9 cellular contexts compared by ENCODE assay signal in the genomic region with DNA sequence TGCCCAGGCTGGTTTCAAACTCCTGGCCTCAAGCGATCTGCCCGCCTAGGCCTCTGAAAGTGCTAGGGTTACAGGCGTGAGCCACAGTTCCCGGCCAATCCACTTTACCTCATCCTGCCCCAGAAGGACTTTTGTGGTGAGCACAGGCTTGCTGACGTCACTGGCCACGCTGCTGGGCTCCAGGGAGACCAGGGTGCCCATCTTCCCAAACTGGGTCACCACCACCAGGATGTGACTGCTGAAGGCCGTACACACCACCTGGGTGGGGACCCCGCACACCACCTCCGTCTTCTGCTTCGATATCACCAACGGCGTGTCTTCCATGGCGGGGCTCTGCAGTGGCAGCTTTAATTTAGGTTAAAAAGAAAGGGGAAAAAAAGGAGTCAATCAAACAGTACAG. TPM values are rescaled to one million over a fixed set of nuclear protein-coding genes. Genes with fewer than 3 reads are reported as not detected.
A peak's percentile ranks its signal among the peaks of the same experiment; 100 is the strongest.
DNase-seq lines count a peak whose midpoint lies in the region; ATAC-seq and TF ChIP-seq lines count a peak whose summit lies in the region.
"Had no signal": no experiment of that assay in that cellular context is flagged by ENCODE, and none has a peak within 500 bp of the region (broad histone marks: within the 10 kb centered on the region; RNA-seq: fewer than 3 reads in every experiment).

No MANE protein-coding gene starts in this region.

- POLR2A ChIA-PET in WTC11 (lab: Charles Lee), result no interaction called here

- CTCF ChIA-PET in WTC11 (lab: Charles Lee), result interaction anchor here (0.7 kb wide), 1 partner anchor 13 kb away, joined by 3 read pairs; a partner anchor contains a TSS

- peaks cover 51% of the 10 kb centered on the region for H3K4me1 ChIP-seq in skeletal muscle satellite cell (ENCODE audit: control insufficient read depth, insufficient read depth, low read length)

- peaks cover 15% of the 10 kb centered on the region for H3K36me3 Mint-ChIP-seq in WTC11

- H3K27ac Mint-ChIP-seq in WTC11, result peak overlapping the region; percentile 81; the same call in 1 of the 2 replicates

- H3K4me3 Mint-ChIP-seq in WTC11, result peak overlapping the region; percentile 71

- no peaks in the 10 kb centered on the region for H3K9me3 ChIP-seq in skeletal muscle satellite cell (replicated peaks; ENCODE audit: low read length)
- H3K9me3 ChIP-seq: neutrophil had no signal

- H3K36me3 ChIP-seq in skeletal muscle satellite cell (ENCODE audit: insufficient read depth, low read length), result no peaks in the 10 kb centered on the region

- TF ChIP-seq CTCF in WTC11 (IDR thresholded peaks at IDR 0.05) (no peak), foreskin fibroblast (IDR thresholded peaks at IDR 0.05; ENCODE audit: low read depth, low read length) (no peak)

- H3K27me3 ChIP-seq in skeletal muscle satellite cell (ENCODE audit: control insufficient read depth, insufficient read depth, low read length), result no peaks in the 10 kb centered on the region

- H3K4me1 Mint-ChIP-seq in WTC11, result peaks cover 23% of the 10 kb centered on the region

- ATAC-seq in WTC11, result no peak
- ATAC-seq in GM21529 (IDR thresholded peaks at IDR 0.05; ENCODE audit: unreplicated experiment), result no peak
- ATAC-seq in GM18505 (IDR thresholded peaks at IDR 0.05; ENCODE audit: unreplicated experiment), result no peak

- peak; percentile 24 for DNase-seq in stimulated activated CD4-positive, alpha-beta T cell treated with anti-CD3 and anti-CD28 coated beads, Interleukin-1b, Interleukin-23, amount 100 ng/mL, for 48 hours
- no peak for DNase-seq in stimulated activated CD4-positive, alpha-beta T cell treated with anti-CD3 and anti-CD28 coated beads, Interleukin-4, amount 100 ng/mL, for 1 hour
- no peak for DNase-seq in WTC11 (ENCODE audit: low spot score)
- peak in 1 of 2 donors; percentile 30 for DNase-seq in foreskin fibroblast
- no peak for DNase-seq in DMS79 (lab: John Stamatoyannopoulos, UW)

- H3K4me2 ChIP-seq in skeletal muscle satellite cell (ENCODE audit: low read length), result peak overlapping the region; percentile 79

- H3K27me3 Mint-ChIP-seq in WTC11 (ENCODE audit: low read depth), result no peaks in the 10 kb centered on the region

- no peaks in the 10 kb centered on the region for H3K9me3 Mint-ChIP-seq in WTC11

- H3K9ac ChIP-seq in skeletal muscle satellite cell (ENCODE audit: low read depth, low read length), result peak overlapping the region; percentile 100

- no peak for TF ChIP-seq POLR2A in GM18505 (IDR thresholded peaks at IDR 0.05; ENCODE audit: borderline replicate concordance, extremely low read depth, insufficient read depth, insufficient read length)

- peak overlapping the region; percentile 86 to 93 for H3K4me3 ChIP-seq in foreskin fibroblast (ENCODE audit: low read depth in 1 of 2, low read length in 2 of 2)
- peak overlapping the region; percentile 99 for H3K4me3 ChIP-seq in skeletal muscle satellite cell (ENCODE audit: low read length)

TF ChIP-seq in WTC11, 78 proteins besides CTCF, POLR2A, EP300 and RAD21:
- TF ChIP-seq, protein P1, sequence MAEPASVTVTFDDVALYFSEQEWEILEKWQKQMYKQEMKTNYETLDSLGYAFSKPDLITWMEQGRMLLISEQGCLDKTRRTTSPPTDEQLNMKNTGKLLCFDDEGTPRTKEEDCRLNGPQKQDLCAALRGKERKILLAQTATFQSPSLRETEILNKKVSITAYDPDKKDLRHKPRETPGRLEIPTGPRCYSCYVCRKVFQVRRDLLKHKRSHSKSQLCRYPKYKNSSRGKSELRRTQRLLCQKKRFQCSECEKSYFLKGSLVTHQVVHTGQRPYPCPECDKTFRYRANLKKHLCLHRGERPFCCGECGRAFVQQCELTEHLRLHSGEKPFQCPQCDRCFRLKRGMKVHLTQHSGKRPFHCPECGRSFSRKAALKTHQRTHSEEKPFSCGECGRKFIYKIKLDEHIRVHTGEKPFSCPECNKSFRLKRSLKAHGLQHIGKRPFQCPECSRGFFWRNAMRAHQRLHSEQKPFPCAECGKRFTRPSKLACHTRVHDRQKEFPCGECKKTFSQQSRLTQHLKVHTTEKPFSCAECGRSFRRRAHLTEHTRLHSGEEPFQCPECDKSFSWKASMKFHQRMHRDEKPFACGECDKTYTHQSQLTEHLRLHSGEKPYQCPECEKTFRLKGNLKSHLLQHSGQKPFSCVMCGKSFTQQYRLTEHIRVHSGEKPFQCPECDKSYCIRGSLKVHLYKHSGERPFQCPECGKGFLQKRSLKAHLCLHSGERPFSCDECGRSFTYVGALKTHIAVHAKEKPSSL (CRISPR knock-in tag; conservative IDR thresholded peaks at IDR 0.05), result no peak
- TF ChIP-seq GABPB1 (CRISPR knock-in tag; IDR thresholded peaks at IDR 0.05) (no peak), ZNF317 (CRISPR knock-in tag; IDR thresholded peaks at IDR 0.05; ENCODE audit: borderline replicate concordance, low read depth) (no peak), TEAD4 (CRISPR knock-in tag; IDR thresholded peaks at IDR 0.05) (no peak), NR2C2 (CRISPR knock-in tag; IDR thresholded peaks at IDR 0.05) (no peak), SP1 (CRISPR knock-in tag; conservative IDR thresholded peaks at IDR 0.05) (no peak)
- TF ChIP-seq, protein P2, sequence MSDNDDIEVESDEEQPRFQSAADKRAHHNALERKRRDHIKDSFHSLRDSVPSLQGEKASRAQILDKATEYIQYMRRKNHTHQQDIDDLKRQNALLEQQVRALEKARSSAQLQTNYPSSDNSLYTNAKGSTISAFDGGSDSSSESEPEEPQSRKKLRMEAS (CRISPR knock-in tag; IDR thresholded peaks at IDR 0.05), result 0 out of 2 replicates have a peak, but pooled peaks have one; percentile 3
- TF ChIP-seq, protein P3, sequence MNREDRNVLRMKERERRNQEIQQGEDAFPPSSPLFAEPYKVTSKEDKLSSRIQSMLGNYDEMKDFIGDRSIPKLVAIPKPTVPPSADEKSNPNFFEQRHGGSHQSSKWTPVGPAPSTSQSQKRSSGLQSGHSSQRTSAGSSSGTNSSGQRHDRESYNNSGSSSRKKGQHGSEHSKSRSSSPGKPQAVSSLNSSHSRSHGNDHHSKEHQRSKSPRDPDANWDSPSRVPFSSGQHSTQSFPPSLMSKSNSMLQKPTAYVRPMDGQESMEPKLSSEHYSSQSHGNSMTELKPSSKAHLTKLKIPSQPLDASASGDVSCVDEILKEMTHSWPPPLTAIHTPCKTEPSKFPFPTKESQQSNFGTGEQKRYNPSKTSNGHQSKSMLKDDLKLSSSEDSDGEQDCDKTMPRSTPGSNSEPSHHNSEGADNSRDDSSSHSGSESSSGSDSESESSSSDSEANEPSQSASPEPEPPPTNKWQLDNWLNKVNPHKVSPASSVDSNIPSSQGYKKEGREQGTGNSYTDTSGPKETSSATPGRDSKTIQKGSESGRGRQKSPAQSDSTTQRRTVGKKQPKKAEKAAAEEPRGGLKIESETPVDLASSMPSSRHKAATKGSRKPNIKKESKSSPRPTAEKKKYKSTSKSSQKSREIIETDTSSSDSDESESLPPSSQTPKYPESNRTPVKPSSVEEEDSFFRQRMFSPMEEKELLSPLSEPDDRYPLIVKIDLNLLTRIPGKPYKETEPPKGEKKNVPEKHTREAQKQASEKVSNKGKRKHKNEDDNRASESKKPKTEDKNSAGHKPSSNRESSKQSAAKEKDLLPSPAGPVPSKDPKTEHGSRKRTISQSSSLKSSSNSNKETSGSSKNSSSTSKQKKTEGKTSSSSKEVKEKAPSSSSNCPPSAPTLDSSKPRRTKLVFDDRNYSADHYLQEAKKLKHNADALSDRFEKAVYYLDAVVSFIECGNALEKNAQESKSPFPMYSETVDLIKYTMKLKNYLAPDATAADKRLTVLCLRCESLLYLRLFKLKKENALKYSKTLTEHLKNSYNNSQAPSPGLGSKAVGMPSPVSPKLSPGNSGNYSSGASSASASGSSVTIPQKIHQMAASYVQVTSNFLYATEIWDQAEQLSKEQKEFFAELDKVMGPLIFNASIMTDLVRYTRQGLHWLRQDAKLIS (CRISPR knock-in tag; IDR thresholded peaks at IDR 0.05; ENCODE audit: borderline replicate concordance), result no peak

RNA-seq across cellular contexts. Expression of a gene that starts 0.8 kb away (rescaled TPM):
- 33.3 to 50.7 TPM (median 45.9 TPM) in 3 replicates for total RNA-seq in WTC11 (2021)
- 47.0 and 47.7 TPM in 2 replicates for total RNA-seq in skeletal muscle satellite cell (2012; rRNA removed)

RNA-seq across cellular contexts. Expression of a gene that starts 13.0 kb away (rescaled TPM):
- total RNA-seq in WTC11 (2021), result 1.3 to 1.4 TPM (median 1.3 TPM) in 3 replicates
- total RNA-seq in skeletal muscle satellite cell (2012; rRNA removed), result under 0.01 TPM in 1 of 2 replicates, not detected in the other

RNA-seq across cellular contexts. Expression of a gene that starts 38.5 kb away (rescaled TPM):
- total RNA-seq in WTC11 (2021), result 15.7 to 21.7 TPM (median 18.7 TPM) in 3 replicates
- total RNA-seq in skeletal muscle satellite cell (2012; rRNA removed), result 8.6 and 11.4 TPM in 2 replicates
